Comparison of ENCODE assay signal across 1 cellular context in the genomic region with DNA sequence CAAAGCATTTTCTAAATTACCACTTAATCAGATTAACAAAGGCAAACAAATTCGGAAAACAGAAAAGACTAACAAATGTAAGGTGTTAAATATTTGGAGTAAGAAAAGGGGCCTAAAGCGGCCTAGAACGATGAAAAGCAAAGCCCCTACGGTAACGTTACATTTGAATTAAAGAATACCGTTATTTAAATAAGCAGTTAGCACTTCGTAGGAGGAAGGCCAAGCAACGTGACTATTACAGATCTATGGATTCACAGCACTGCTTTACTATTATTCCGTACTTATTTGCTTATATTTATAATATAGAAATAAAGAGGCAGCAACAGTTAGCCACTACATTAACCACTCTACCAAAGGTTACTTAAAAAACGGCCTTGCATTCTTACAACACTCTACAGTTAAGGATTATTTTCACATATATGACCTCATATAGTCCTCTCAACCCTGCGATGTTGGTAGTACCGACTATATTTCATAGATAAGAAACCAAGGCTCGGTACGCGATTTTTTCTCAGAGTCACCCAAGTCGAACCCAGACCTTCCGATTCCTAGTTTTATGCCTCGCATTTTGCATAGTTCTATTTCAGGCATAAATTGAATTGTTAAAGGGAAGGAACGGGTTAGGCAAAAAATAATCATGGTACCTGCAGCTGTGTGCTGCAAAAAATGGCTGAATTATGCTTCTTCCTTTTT.
TF ChIP-seq lines count a peak whose summit lies in the region.

No MANE protein-coding gene starts in this region.

TF ChIP-seq in SK-N-SH treated with all-trans-retinoic acid at 6 μM for 48 hours, 23 proteins besides CTCF, POLR2A, EP300 and RAD21 (continued from another document):
- no peak for TF ChIP-seq GLIS3 (CRISPR knock-in tag; IDR thresholded peaks at IDR 0.05)
- TF ChIP-seq ZNF565 (CRISPR knock-in tag; conservative IDR thresholded peaks at IDR 0.05; ENCODE audit: low read depth): no peak
- TF ChIP-seq BACH2 (CRISPR knock-in tag; IDR thresholded peaks at IDR 0.05; ENCODE audit: borderline replicate concordance): no peak
- TF ChIP-seq ARNTL (CRISPR knock-in tag; IDR thresholded peaks at IDR 0.05; ENCODE audit: borderline replicate concordance, low read depth): no peak
